Comparison of ENCODE assay signal across 1 cellular context in the genomic region with DNA sequence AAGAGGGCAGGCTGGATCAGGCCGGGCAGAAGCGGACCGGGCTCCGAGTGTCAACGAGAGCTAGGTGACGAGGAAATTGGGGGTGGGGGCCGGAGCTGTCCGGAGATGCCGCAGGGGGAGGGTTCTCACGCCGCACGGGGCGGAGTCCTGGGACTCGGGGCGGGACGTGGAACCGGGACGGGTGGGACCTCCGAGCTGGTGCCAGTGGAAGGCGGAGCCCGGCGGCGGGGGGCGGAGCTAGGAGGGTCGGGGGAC.
TF ChIP-seq lines count a peak whose summit lies in the region.

No MANE protein-coding gene starts in this region.

TF ChIP-seq in GM23338, 12 proteins besides CTCF, POLR2A, EP300 and RAD21 (continued from another document):
- TF ChIP-seq, protein P1, sequence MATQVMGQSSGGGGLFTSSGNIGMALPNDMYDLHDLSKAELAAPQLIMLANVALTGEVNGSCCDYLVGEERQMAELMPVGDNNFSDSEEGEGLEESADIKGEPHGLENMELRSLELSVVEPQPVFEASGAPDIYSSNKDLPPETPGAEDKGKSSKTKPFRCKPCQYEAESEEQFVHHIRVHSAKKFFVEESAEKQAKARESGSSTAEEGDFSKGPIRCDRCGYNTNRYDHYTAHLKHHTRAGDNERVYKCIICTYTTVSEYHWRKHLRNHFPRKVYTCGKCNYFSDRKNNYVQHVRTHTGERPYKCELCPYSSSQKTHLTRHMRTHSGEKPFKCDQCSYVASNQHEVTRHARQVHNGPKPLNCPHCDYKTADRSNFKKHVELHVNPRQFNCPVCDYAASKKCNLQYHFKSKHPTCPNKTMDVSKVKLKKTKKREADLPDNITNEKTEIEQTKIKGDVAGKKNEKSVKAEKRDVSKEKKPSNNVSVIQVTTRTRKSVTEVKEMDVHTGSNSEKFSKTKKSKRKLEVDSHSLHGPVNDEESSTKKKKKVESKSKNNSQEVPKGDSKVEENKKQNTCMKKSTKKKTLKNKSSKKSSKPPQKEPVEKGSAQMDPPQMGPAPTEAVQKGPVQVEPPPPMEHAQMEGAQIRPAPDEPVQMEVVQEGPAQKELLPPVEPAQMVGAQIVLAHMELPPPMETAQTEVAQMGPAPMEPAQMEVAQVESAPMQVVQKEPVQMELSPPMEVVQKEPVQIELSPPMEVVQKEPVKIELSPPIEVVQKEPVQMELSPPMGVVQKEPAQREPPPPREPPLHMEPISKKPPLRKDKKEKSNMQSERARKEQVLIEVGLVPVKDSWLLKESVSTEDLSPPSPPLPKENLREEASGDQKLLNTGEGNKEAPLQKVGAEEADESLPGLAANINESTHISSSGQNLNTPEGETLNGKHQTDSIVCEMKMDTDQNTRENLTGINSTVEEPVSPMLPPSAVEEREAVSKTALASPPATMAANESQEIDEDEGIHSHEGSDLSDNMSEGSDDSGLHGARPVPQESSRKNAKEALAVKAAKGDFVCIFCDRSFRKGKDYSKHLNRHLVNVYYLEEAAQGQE (IDR thresholded peaks at IDR 0.05; ENCODE audit: unreplicated experiment), result no peak
- no peak for TF ChIP-seq JUNB (IDR thresholded peaks at IDR 0.05; ENCODE audit: unreplicated experiment)
